ENCODE assay signal across 10 cellular contexts in genomic region chr13:46296465-46296822, GRCh38.
A peak's percentile ranks its signal among the peaks of the same experiment; 100 is the strongest.
DNase-seq lines count a peak whose midpoint lies in the region; ATAC-seq, FAIRE-seq and TF ChIP-seq lines count a peak whose summit lies in the region.
"Had no signal": no experiment of that assay in that cellular context is flagged by ENCODE, and none has a peak within 500 bp of the region (broad histone marks: within the 10 kb centered on the region; RNA-seq: fewer than 3 reads in every experiment).

No MANE protein-coding gene starts in this region.

- peaks cover 18% of the 10 kb centered on the region for H3K36me3 Mint-ChIP-seq in activated naive CD8-positive, alpha-beta T cell treated with anti-CD3 and anti-CD28 coated beads, Interleukin-2, amount 10 ng/mL, durations not matched to agents 7 days and 5 days

- no peaks in the 10 kb centered on the region for H3K27me3 ChIP-seq in SJCRH30
- H3K27me3 ChIP-seq: heart right ventricle had no signal

- peak overlapping the region; percentile 70 for H3K4me3 Mint-ChIP-seq in activated naive CD8-positive, alpha-beta T cell treated with anti-CD3 and anti-CD28 coated beads, Interleukin-2, amount 10 ng/mL, durations not matched to agents 7 days and 5 days

- peaks cover 9% of the 10 kb centered on the region for H3K9me3 Mint-ChIP-seq in activated naive CD8-positive, alpha-beta T cell treated with anti-CD3 and anti-CD28 coated beads, Interleukin-2, amount 10 ng/mL, durations not matched to agents 7 days and 5 days

- peak overlapping the region; percentile 97 for H3K27ac Mint-ChIP-seq in activated naive CD8-positive, alpha-beta T cell treated with anti-CD3 and anti-CD28 coated beads, Interleukin-2, amount 10 ng/mL, durations not matched to agents 7 days and 5 days

- H3K36me3 ChIP-seq in SJCRH30 = no peaks in the 10 kb centered on the region
- H3K36me3 ChIP-seq: heart right ventricle had no signal

- no peaks in the 10 kb centered on the region for H3K9me3 ChIP-seq in SJCRH30 (replicated peaks)

- TF ChIP-seq POLR2A in GM12892 (IDR thresholded peaks at IDR 0.05; ENCODE audit: low read depth, low read length) = no peak

- DNase-seq in GM12892 (ENCODE audit: insufficient read length) (no peak), omental fat pad (ENCODE audit: low spot score) (no peak), SJCRH30 (no peak), DMS79 treated with DMSO at 0.1 percent for 48 hours (lab: John Stamatoyannopoulos, UW) (no peak), mesenteric fat pad (ENCODE audit: low spot score) (no peak), NCI-H1436 treated with DMSO at 0.1 percent for 48 hours (lab: John Stamatoyannopoulos, UW) (no peak)
- no peak for DNase-seq in activated naive CD8-positive, alpha-beta T cell treated with anti-CD3 and anti-CD28 coated beads, Interleukin-2, amount 10 ng/mL, durations not matched to agents 7 days and 5 days
- DNase-seq: heart right ventricle, nucleus accumbens had no signal

- no peak overlapping the region for H3K27ac ChIP-seq in SJCRH30

- H3K4me1 ChIP-seq in SJCRH30 = no peaks in the 10 kb centered on the region

- FAIRE-seq in GM12892 (lab: Jason Lieb, UNC) = peak; percentile 21

- POLR2A ChIA-PET in activated naive CD8-positive, alpha-beta T cell treated with anti-CD3 and anti-CD28 coated beads, Interleukin-2, amount 10 ng/mL, durations not matched to agents 7 days and 5 days (lab: Charles Lee) = interaction anchor here (1.0 to 2.8 kb wide), 11 partner anchors 8 to 244 kb away, joined by 3 to 19 read pairs (median 7); partner anchors contain the start of genes LCP1, LRRC63 and ZC3H13

- peak; percentile 12 for ATAC-seq in HG03045 (IDR thresholded peaks at IDR 0.05; ENCODE audit: unreplicated experiment)
- ATAC-seq in activated naive CD8-positive, alpha-beta T cell treated with anti-CD3 and anti-CD28 coated beads, Interleukin-2, amount 10 ng/mL, durations not matched to agents 7 days and 5 days (ENCODE audit: low read depth) = no peak
- ATAC-seq in omental fat pad (ENCODE audit: low FRiP score) = peak; percentile 29

- H3K27me3 Mint-ChIP-seq in activated naive CD8-positive, alpha-beta T cell treated with anti-CD3 and anti-CD28 coated beads, Interleukin-2, amount 10 ng/mL, durations not matched to agents 7 days and 5 days = no peaks in the 10 kb centered on the region

- peaks cover 36% of the 10 kb centered on the region for H3K4me1 Mint-ChIP-seq in activated naive CD8-positive, alpha-beta T cell treated with anti-CD3 and anti-CD28 coated beads, Interleukin-2, amount 10 ng/mL, durations not matched to agents 7 days and 5 days

- no peak for TF ChIP-seq CTCF in omental fat pad (IDR thresholded peaks at IDR 0.05)

- no peak overlapping the region for H3K4me3 ChIP-seq in SJCRH30
- H3K4me3 ChIP-seq: heart right ventricle had no signal
